10 cellular contexts compared by ENCODE assay signal in the genomic region with DNA sequence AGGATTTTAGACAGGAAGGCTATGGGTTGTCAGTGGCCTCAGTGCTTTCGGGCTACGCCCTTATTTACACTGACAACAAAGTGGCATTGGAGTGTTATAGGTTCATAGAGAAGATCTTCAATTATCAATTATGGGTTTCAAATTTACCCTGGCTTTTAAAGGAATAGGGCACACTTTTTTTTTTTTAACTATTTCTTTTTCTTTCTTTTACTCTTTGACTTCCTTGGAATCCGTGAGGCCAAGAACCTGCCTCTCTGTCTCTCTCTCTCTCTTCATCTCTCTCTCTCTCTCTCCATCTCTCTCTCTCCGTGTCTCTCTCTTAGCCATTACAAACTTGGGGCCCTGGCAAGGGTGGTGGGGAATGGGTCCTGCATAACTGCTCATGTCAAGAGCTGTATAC. TPM values are rescaled to one million over a fixed set of nuclear protein-coding genes. Genes with fewer than 3 reads are reported as not detected.
"Had no signal": no experiment of that assay in that cellular context is flagged by ENCODE, and none has a peak within 500 bp of the region (broad histone marks: within the 10 kb centered on the region; RNA-seq: fewer than 3 reads in every experiment).

A gene (plus strand): TSS at position 301 of the 400 bp plus-strand sequence. CDS start 327 bp downstream, outside the sequence.

RNA-seq across cellular contexts. Expression of the gene that starts here (rescaled TPM):
- total RNA-seq: naive thymus-derived CD4-positive, alpha-beta T cell; natural killer cell; osteoblast; psoas muscle; right lobe of liver; stomach; thoracic aorta; tibial nerve; upper lobe of left lung; vagina had no signal
- polyA plus RNA-seq: naive thymus-derived CD4-positive, alpha-beta T cell; psoas muscle had no signal
